9 cellular contexts compared by ENCODE assay signal in the genomic region with DNA sequence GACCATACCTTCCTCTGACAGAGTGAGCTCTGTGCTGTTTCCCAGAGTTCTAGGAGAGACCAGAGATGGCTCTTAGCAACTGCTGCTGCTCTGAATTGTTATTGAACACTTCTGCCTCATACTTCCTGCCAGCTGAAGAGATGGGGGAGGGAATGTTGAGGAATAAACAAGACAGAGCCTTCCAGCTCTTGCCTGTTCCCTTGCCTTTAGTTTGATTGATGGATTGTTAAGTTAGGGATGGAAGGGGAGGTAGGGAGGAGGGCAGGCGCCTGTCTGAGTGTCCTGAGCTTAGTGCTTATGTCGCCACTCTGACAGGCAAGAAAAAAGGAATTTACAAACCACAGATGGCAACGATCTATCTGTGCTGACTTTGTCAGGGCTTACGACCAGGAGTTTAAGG. TPM values are rescaled to one million over a fixed set of nuclear protein-coding genes. Genes with fewer than 3 reads are reported as not detected.
A peak's percentile ranks its signal among the peaks of the same experiment; 100 is the strongest.
DNase-seq lines count a peak whose midpoint lies in the region; ATAC-seq and TF ChIP-seq lines count a peak whose summit lies in the region.
"Had no signal": no experiment of that assay in that cellular context is flagged by ENCODE, and none has a peak within 500 bp of the region (broad histone marks: within the 10 kb centered on the region; RNA-seq: fewer than 3 reads in every experiment).

No MANE protein-coding gene starts in this region.

- no peaks in the 10 kb centered on the region for H3K9me3 ChIP-seq in spleen
- H3K9me3 ChIP-seq: thoracic aorta had no signal

- H3K27ac ChIP-seq in spleen: peak overlapping the region; percentile 55 to 78 (median 69)
- H3K27ac ChIP-seq: thoracic aorta had no signal

- DNase-seq in NCI-H2171 treated with DMSO at 0.1 percent for 48 hours (lab: John Stamatoyannopoulos, UW) (peak; percentile 11), NCI-H2171 (lab: John Stamatoyannopoulos, UW) (no peak), left ventricle myocardium superior (no peak), spleen (no peak), mesenteric fat pad (ENCODE audit: low spot score) (no peak)
- DNase-seq in stimulated activated CD4-positive, alpha-beta T cell treated with anti-CD3 and anti-CD28 coated beads, Interleukin-1b, Interleukin-23, amount 100 ng/mL, for 48 hours: no peak

- H3K27ac Mint-ChIP-seq in T-helper 1 cell treated with Interleukin-12 subunit alpha and Interleukin-12 subunit beta and Interleukin-4 antibody, amounts not matched to agents 30 μg/mL and 1 μg/mL, for 36 hours: peak overlapping the region; percentile 62

- peak overlapping the region; percentile 46 for H3K4me3 Mint-ChIP-seq in T-helper 1 cell treated with Interleukin-12 subunit alpha and Interleukin-12 subunit beta and Interleukin-4 antibody, amounts not matched to agents 30 μg/mL and 1 μg/mL, for 36 hours

- no peak for TF ChIP-seq POLR2A in spleen (IDR thresholded peaks at IDR 0.05)

- H3K27me3 ChIP-seq in spleen (replicated peaks in 1 of 7): no peaks in the 10 kb centered on the region

- peaks cover 54% of the 10 kb centered on the region for H3K4me1 Mint-ChIP-seq in T-helper 1 cell treated with Interleukin-12 subunit alpha and Interleukin-12 subunit beta and Interleukin-4 antibody, amounts not matched to agents 30 μg/mL and 1 μg/mL, for 36 hours (ENCODE audit: low read depth)

- no peak for TF ChIP-seq CTCF in spleen (IDR thresholded peaks at IDR 0.05 in 8 of 11, conservative IDR thresholded peaks at IDR 0.05 in 3 of 11)

- ATAC-seq in left ventricle myocardium superior: peak; percentile 12
- ATAC-seq in GM19395 (IDR thresholded peaks at IDR 0.05; ENCODE audit: unreplicated experiment): no peak

- no peaks in the 10 kb centered on the region for H3K27me3 Mint-ChIP-seq in T-helper 1 cell treated with Interleukin-12 subunit alpha and Interleukin-12 subunit beta and Interleukin-4 antibody, amounts not matched to agents 30 μg/mL and 1 μg/mL, for 36 hours (ENCODE audit: low read depth)

- peaks cover 42% of the 10 kb centered on the region for H3K36me3 Mint-ChIP-seq in T-helper 1 cell treated with Interleukin-12 subunit alpha and Interleukin-12 subunit beta and Interleukin-4 antibody, amounts not matched to agents 30 μg/mL and 1 μg/mL, for 36 hours (ENCODE audit: low read depth)

- intact Hi-C loops in left ventricle myocardium superior (cut with micrococcal nuclease) (no loop called here), spleen (cut with DNase I; ENCODE audit: low total_unique reads) (no loop called here)

- 20 to 27% (median 24%) methylated on average over 4 of the region's 4 CpGs for WGBS in spleen, 5 donors

- no peaks in the 10 kb centered on the region for H3K9me3 Mint-ChIP-seq in T-helper 1 cell treated with Interleukin-12 subunit alpha and Interleukin-12 subunit beta and Interleukin-4 antibody, amounts not matched to agents 30 μg/mL and 1 μg/mL, for 36 hours

- H3K4me3 ChIP-seq in spleen: peak overlapping the region in 1 of 8 donors; percentile 23
- H3K4me3 ChIP-seq: thoracic aorta had no signal

- H3K4me1 ChIP-seq in spleen: peaks cover 48 to 85% (median 66%) of the 10 kb centered on the region in 6 donors

- H3K36me3 ChIP-seq in spleen: peaks cover 0 to 39% (median 13%) of the 10 kb centered on the region in 6 donors

RNA-seq across cellular contexts. Expression of a gene that starts 42.8 kb away (rescaled TPM):
- 17.7 TPM for total RNA-seq in left ventricle myocardium superior
- 10 to 100 TPM; 35.8 to 55.7 (median 43.9) TPM for total RNA-seq in spleen
- 1 to 10 TPM; 2.4 to 6.9 (median 2.9) TPM for polyA plus RNA-seq in spleen
- total RNA-seq in mesenteric fat pad: 37.9 TPM
